ENCODE assay signal across 1 cellular context in the genomic region with DNA sequence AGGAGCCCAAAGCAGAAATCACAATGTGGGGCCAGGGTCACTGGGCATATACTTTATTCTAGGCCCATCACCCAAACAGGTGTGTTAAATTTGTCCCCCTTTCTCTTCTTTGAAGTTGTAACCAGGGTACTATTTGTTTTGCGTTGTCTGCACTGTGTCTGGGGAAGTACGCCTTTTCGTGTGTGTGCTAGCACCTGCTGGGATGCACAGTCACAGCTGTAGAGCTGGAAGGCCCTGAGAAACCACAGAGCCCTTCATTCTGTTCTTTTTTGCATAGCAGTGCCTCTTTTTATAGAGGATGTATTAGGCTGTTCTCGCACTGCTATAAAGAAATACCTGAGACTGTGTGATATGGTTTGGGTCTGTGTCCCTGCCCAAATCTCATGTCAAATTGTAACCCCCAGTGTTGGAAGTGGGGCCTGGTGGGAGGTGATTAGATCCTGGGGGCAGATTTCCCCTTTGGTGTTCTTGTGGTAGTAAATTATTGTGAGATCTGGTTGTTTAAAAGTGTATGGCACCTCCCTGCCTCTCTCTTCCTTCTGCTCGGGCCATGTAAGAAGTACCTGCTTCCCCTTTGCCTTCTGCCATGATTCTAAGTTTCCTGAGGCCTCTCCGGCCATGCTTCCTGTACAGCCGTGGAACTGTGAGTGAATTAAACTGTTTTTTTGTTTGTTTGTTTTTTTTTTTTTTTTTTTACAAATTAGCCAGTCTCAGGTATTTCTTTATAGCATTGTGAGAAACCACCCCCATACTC.
TF ChIP-seq lines count a peak whose summit lies in the region.

No MANE protein-coding gene starts in this region.

TF ChIP-seq in GM12878, 131 proteins besides CTCF, POLR2A, EP300 and RAD21 (continued from another document):
- no peak for TF ChIP-seq EGR1 (IDR thresholded peaks at IDR 0.05; ENCODE audit: borderline replicate concordance in 1 of 2, low read depth in 2 of 2, low read length in 2 of 2)
- TF ChIP-seq, protein P1, sequence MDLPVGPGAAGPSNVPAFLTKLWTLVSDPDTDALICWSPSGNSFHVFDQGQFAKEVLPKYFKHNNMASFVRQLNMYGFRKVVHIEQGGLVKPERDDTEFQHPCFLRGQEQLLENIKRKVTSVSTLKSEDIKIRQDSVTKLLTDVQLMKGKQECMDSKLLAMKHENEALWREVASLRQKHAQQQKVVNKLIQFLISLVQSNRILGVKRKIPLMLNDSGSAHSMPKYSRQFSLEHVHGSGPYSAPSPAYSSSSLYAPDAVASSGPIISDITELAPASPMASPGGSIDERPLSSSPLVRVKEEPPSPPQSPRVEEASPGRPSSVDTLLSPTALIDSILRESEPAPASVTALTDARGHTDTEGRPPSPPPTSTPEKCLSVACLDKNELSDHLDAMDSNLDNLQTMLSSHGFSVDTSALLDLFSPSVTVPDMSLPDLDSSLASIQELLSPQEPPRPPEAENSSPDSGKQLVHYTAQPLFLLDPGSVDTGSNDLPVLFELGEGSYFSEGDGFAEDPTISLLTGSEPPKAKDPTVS (IDR thresholded peaks at IDR 0.05; ENCODE audit: low read depth, low read length): no peak
- TF ChIP-seq, protein P2, sequence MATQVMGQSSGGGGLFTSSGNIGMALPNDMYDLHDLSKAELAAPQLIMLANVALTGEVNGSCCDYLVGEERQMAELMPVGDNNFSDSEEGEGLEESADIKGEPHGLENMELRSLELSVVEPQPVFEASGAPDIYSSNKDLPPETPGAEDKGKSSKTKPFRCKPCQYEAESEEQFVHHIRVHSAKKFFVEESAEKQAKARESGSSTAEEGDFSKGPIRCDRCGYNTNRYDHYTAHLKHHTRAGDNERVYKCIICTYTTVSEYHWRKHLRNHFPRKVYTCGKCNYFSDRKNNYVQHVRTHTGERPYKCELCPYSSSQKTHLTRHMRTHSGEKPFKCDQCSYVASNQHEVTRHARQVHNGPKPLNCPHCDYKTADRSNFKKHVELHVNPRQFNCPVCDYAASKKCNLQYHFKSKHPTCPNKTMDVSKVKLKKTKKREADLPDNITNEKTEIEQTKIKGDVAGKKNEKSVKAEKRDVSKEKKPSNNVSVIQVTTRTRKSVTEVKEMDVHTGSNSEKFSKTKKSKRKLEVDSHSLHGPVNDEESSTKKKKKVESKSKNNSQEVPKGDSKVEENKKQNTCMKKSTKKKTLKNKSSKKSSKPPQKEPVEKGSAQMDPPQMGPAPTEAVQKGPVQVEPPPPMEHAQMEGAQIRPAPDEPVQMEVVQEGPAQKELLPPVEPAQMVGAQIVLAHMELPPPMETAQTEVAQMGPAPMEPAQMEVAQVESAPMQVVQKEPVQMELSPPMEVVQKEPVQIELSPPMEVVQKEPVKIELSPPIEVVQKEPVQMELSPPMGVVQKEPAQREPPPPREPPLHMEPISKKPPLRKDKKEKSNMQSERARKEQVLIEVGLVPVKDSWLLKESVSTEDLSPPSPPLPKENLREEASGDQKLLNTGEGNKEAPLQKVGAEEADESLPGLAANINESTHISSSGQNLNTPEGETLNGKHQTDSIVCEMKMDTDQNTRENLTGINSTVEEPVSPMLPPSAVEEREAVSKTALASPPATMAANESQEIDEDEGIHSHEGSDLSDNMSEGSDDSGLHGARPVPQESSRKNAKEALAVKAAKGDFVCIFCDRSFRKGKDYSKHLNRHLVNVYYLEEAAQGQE (IDR thresholded peaks at IDR 0.05; ENCODE audit: low read depth, low read length): no peak
- TF ChIP-seq, protein P3, sequence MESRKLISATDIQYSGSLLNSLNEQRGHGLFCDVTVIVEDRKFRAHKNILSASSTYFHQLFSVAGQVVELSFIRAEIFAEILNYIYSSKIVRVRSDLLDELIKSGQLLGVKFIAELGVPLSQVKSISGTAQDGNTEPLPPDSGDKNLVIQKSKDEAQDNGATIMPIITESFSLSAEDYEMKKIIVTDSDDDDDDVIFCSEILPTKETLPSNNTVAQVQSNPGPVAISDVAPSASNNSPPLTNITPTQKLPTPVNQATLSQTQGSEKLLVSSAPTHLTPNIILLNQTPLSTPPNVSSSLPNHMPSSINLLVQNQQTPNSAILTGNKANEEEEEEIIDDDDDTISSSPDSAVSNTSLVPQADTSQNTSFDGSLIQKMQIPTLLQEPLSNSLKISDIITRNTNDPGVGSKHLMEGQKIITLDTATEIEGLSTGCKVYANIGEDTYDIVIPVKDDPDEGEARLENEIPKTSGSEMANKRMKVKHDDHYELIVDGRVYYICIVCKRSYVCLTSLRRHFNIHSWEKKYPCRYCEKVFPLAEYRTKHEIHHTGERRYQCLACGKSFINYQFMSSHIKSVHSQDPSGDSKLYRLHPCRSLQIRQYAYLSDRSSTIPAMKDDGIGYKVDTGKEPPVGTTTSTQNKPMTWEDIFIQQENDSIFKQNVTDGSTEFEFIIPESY (IDR thresholded peaks at IDR 0.05): no peak
- TF ChIP-seq CBFB (IDR thresholded peaks at IDR 0.05; ENCODE audit: low read depth): peak; percentile 93
- peak; percentile 46; the same call in 1 of the 2 replicates for TF ChIP-seq MEF2A (IDR thresholded peaks at IDR 0.05; ENCODE audit: insufficient read depth, low read depth, low read length)
- peak; percentile 85 for TF ChIP-seq TCF7 (IDR thresholded peaks at IDR 0.05; ENCODE audit: borderline replicate concordance)
- peak; percentile 97 for TF ChIP-seq FOXM1 (IDR thresholded peaks at IDR 0.05; ENCODE audit: low read depth, low read length)
- TF ChIP-seq, protein P4, sequence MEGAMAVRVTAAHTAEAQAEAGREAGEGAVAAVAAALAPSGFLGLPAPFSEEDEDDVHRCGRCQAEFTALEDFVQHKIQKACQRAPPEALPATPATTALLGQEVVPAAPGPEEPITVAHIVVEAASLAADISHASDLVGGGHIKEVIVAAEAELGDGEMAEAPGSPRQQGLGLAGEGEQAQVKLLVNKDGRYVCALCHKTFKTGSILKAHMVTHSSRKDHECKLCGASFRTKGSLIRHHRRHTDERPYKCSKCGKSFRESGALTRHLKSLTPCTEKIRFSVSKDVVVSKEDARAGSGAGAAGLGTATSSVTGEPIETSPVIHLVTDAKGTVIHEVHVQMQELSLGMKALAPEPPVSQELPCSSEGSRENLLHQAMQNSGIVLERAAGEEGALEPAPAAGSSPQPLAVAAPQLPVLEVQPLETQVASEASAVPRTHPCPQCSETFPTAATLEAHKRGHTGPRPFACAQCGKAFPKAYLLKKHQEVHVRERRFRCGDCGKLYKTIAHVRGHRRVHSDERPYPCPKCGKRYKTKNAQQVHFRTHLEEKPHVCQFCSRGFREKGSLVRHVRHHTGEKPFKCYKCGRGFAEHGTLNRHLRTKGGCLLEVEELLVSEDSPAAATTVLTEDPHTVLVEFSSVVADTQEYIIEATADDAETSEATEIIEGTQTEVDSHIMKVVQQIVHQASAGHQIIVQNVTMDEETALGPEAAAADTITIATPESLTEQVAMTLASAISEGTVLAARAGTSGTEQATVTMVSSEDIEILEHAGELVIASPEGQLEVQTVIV (IDR thresholded peaks at IDR 0.05; ENCODE audit: borderline replicate concordance, partially characterized antibody): no peak
- TF ChIP-seq CHD2 (IDR thresholded peaks at IDR 0.05; ENCODE audit: borderline replicate concordance, low read depth, low read length): peak; percentile 39; the same call in 1 of the 2 replicates
- TF ChIP-seq DPF2 (IDR thresholded peaks at IDR 0.05): peak; percentile 85
- TF ChIP-seq PML (IDR thresholded peaks at IDR 0.05; ENCODE audit: low read length): peak; percentile 65; the same call in 1 of the 2 replicates
- TF ChIP-seq POLR2AphosphoS2 (IDR thresholded peaks at IDR 0.05; ENCODE audit: low read depth, low read length): no peak
- peak; percentile 83; the same call in 2 of the 3 replicates for TF ChIP-seq POU2F2 (IDR thresholded peaks at IDR 0.05; ENCODE audit: borderline replicate concordance, low read depth, low read length)
- no peak for TF ChIP-seq WRNIP1 (IDR thresholded peaks at IDR 0.05; ENCODE audit: borderline replicate concordance, low read depth, low read length)
- peak; percentile 84 for TF ChIP-seq PAX5 (IDR thresholded peaks at IDR 0.05; ENCODE audit: borderline replicate concordance, low read depth, low read length)
- TF ChIP-seq, protein P5, sequence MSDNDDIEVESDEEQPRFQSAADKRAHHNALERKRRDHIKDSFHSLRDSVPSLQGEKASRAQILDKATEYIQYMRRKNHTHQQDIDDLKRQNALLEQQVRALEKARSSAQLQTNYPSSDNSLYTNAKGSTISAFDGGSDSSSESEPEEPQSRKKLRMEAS (IDR thresholded peaks at IDR 0.05; ENCODE audit: low read depth, low read length): no peak
